ENCODE assay signal across 1 cellular context in the genomic region with DNA sequence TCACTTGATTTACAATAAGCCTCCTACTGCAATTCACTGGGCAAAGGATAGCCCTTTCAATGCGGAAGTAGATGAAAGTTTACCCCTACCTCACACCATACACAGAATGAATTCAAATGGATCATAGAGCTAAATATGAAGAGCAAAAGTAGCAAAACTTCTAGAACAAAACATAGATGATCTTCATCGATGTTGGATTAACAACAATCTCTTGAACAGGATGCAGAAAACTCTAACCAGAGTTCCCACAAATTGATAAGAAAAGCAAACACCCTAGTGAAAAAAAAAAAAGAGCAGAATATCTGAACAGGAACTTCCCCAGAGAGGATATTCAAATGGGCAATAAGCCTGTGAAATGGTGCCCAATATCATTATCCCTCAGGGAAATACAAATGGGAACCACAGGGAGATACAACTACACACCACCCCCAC.
TF ChIP-seq lines count a peak whose summit lies in the region.

No MANE protein-coding gene starts in this region.

TF ChIP-seq in GM12891, 5 proteins besides CTCF, POLR2A, EP300 and RAD21 (continued from another document):
- TF ChIP-seq TAF1 (IDR thresholded peaks at IDR 0.05; ENCODE audit: low read depth, low read length) = no peak
